In the genomic region with DNA sequence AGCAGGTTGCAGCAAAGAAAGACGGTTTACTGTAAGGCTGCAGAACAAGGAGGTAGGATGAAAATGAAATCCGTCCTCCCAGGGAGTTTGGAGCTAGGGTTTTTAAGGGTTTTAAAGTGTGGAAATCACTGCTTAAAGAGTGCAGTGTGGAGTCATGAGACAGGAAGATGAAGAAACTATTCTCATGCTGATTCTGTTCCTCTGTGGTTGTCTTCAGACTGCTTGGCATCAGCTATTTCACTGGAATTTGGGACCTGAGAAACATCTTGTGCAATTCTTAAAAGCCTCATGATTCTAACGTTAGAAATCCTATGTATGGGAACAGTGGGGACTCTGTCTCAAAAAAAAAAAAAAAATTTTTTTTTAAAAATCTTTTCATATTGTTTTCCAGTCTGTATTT, we compare ENCODE assay signal across 10 cellular contexts. TPM values are rescaled to one million over a fixed set of nuclear protein-coding genes. Genes with fewer than 3 reads are reported as not detected.
DNase-seq lines count a peak whose midpoint lies in the region; ATAC-seq and TF ChIP-seq lines count a peak whose summit lies in the region.
"Had no signal": no experiment of that assay in that cellular context is flagged by ENCODE, and none has a peak within 500 bp of the region (broad histone marks: within the 10 kb centered on the region; RNA-seq: fewer than 3 reads in every experiment).

No MANE protein-coding gene starts in this region.

- H3K36me3 ChIP-seq in mammary epithelial cell (ENCODE audit: insufficient read depth, low read length), result peaks cover 2% of the 10 kb centered on the region
- H3K36me3 ChIP-seq in uterus, result no peaks in the 10 kb centered on the region

- H4K20me1 ChIP-seq in mammary epithelial cell (ENCODE audit: insufficient read depth, low read length), result no peaks in the 10 kb centered on the region

- DNase-seq in MCF 10A (ENCODE audit: unreplicated experiment) (peak; percentile 60), mammary epithelial cell (no peak), chondrocyte (ENCODE audit: low spot score) (no peak), midbrain (lab: John Stamatoyannopoulos, UW) (peak; percentile 33), uterus (no peak), GDM1 (lab: John Stamatoyannopoulos, UW) (no peak)
- no peak for DNase-seq in activated T-cell treated with anti-CD3 and anti-CD28 coated beads, Interleukin-2, amount 50 U/mL, for 24 hours
- DNase-seq: KG1, occipital lobe had no signal

- H3K9ac ChIP-seq in mammary epithelial cell (ENCODE audit: insufficient read depth, low read length), result no peak overlapping the region

- no peak for ATAC-seq in HG03457 (IDR thresholded peaks at IDR 0.05; ENCODE audit: unreplicated experiment)

- BruUV-seq in MCF 10A (replicated peaks; lab: Mats Ljungman, UMichigan) (no TSS peak), mammary epithelial cell (replicated peaks; lab: Mats Ljungman, UMichigan) (no TSS peak)

- no peak for TF ChIP-seq POLR2A in uterus (IDR thresholded peaks at IDR 0.05)

- H3K4me1 ChIP-seq in mammary epithelial cell (ENCODE audit: insufficient read depth, low read length) (peaks cover 8% of the 10 kb centered on the region), uterus (no peaks in the 10 kb centered on the region)

- POLR2A ChIA-PET in MCF 10A (lab: Yijun Ruan, JAX), result interaction anchor here (0.6 kb wide), 1 partner anchor 858 kb away, joined by 3 read pairs; no protein-coding TSS in a partner anchor

- CTCF ChIA-PET in MCF 10A (lab: Yijun Ruan, JAX) (interaction anchor here (0.7 kb wide), 1 partner anchor 243 kb away, joined by 3 read pairs; no protein-coding TSS in a partner anchor), mammary epithelial cell (lab: Charles Lee; ENCODE audit: low non-redundant PET) (no interaction called here)

- H3K27ac Mint-ChIP-seq in MCF 10A (ENCODE audit: low read depth, unreplicated experiment) (no peak overlapping the region), chondrocyte (ENCODE audit: unreplicated experiment) (peak overlapping the region; percentile 29)
- H3K27ac Mint-ChIP-seq in activated T-cell treated with anti-CD3 and anti-CD28 coated beads, Interleukin-2, amount 50 U/mL, for 24 hours, result no peak overlapping the region

- peaks cover 13% of the 10 kb centered on the region for H3K36me3 Mint-ChIP-seq in MCF 10A (ENCODE audit: insufficient read depth, unreplicated experiment)
- no peaks in the 10 kb centered on the region for H3K36me3 Mint-ChIP-seq in chondrocyte (ENCODE audit: low read depth)
- peaks cover 83% of the 10 kb centered on the region for H3K36me3 Mint-ChIP-seq in activated T-cell treated with anti-CD3 and anti-CD28 coated beads, Interleukin-2, amount 50 U/mL, for 24 hours (ENCODE audit: low read depth)

- no peak overlapping the region for H3K4me3 ChIP-seq in mammary epithelial cell (replicated peaks in 1 of 3; ENCODE audit: insufficient read depth in 1 of 3, low read depth in 2 of 3, low read length in 3 of 3)
- H3K4me3 ChIP-seq in uterus, result no peak overlapping the region

- no peaks in the 10 kb centered on the region for H3K27me3 Mint-ChIP-seq in MCF 10A (ENCODE audit: insufficient read depth, unreplicated experiment)
- H3K27me3 Mint-ChIP-seq in chondrocyte (ENCODE audit: low read depth), result no peaks in the 10 kb centered on the region
- no peaks in the 10 kb centered on the region for H3K27me3 Mint-ChIP-seq in activated T-cell treated with anti-CD3 and anti-CD28 coated beads, Interleukin-2, amount 50 U/mL, for 24 hours

- 34% methylated on average over 3 of the region's 3 CpGs for WGBS in mammary epithelial cell (ENCODE audit: low coverage, missing lambda C conversion rate)

- H3K9me3 Mint-ChIP-seq in MCF 10A (ENCODE audit: unreplicated experiment), result no peaks in the 10 kb centered on the region
- H3K9me3 Mint-ChIP-seq in chondrocyte (ENCODE audit: low read depth), result no peaks in the 10 kb centered on the region
- H3K9me3 Mint-ChIP-seq in activated T-cell treated with anti-CD3 and anti-CD28 coated beads, Interleukin-2, amount 50 U/mL, for 24 hours, result peaks cover 6% of the 10 kb centered on the region

- intact Hi-C loops in MCF 10A (cut with micrococcal nuclease) (no loop called here), mammary epithelial cell (cut with micrococcal nuclease) (no loop called here), uterus (cut with DNase I; ENCODE audit: low total_unique reads) (no loop called here)

- H3K79me2 ChIP-seq in mammary epithelial cell (ENCODE audit: insufficient read depth, low read length), result no peaks in the 10 kb centered on the region

- no peak overlapping the region for H2AFZ ChIP-seq in mammary epithelial cell (ENCODE audit: low read depth, low read length)

- in situ Hi-C loops in mammary epithelial cell (cut with MboI; ENCODE audit: low sequenced_read_pairs in 2 of 2), result no loop called here

- dilution Hi-C loops in mammary epithelial cell (cut with HindIII; ENCODE audit: low sequenced_read_pairs), result no loop called here

- H3K27ac ChIP-seq in mammary epithelial cell (ENCODE audit: insufficient read depth, low read depth, low read length) (no peak overlapping the region), uterus (peak overlapping the region; percentile 36 to 54)

- no peak overlapping the region for H3K4me3 Mint-ChIP-seq in MCF 10A (ENCODE audit: unreplicated experiment)
- no peak overlapping the region for H3K4me3 Mint-ChIP-seq in chondrocyte (ENCODE audit: unreplicated experiment)
- no peak overlapping the region for H3K4me3 Mint-ChIP-seq in activated T-cell treated with anti-CD3 and anti-CD28 coated beads, Interleukin-2, amount 50 U/mL, for 24 hours

- no peak for TF ChIP-seq CTCF in MCF 10A (IDR thresholded peaks at IDR 0.05; ENCODE audit: unreplicated experiment)
- TF ChIP-seq CTCF in mammary epithelial cell (conservative IDR thresholded peaks at IDR 0.05 in 1 of 2, IDR thresholded peaks at IDR 0.05 in 1 of 2; ENCODE audit: extremely low read depth in 1 of 2, insufficient read depth in 1 of 2, low read depth in 1 of 2, low read length in 2 of 2), result no peak
- no peak for TF ChIP-seq CTCF in chondrocyte (IDR thresholded peaks at IDR 0.05)
- no peak for TF ChIP-seq CTCF in uterus (IDR thresholded peaks at IDR 0.05)

- no peak overlapping the region for H3K4me2 ChIP-seq in mammary epithelial cell (ENCODE audit: insufficient read depth, low read depth, low read length)

- H3K9me3 ChIP-seq in mammary epithelial cell (replicated peaks; ENCODE audit: insufficient read depth, low read length) (no peaks in the 10 kb centered on the region), uterus (no peaks in the 10 kb centered on the region)

- H3K4me1 Mint-ChIP-seq in MCF 10A (ENCODE audit: insufficient read depth, unreplicated experiment) (peaks cover 6% of the 10 kb centered on the region), chondrocyte (ENCODE audit: low read depth) (peaks cover 11% of the 10 kb centered on the region)
- peaks cover 57% of the 10 kb centered on the region for H3K4me1 Mint-ChIP-seq in activated T-cell treated with anti-CD3 and anti-CD28 coated beads, Interleukin-2, amount 50 U/mL, for 24 hours (ENCODE audit: low read depth)

- H3K27me3 ChIP-seq in mammary epithelial cell (ENCODE audit: insufficient read depth, low read length) (no peaks in the 10 kb centered on the region), uterus (no peaks in the 10 kb centered on the region)

RNA-seq across cellular contexts. Expression of a gene that starts 11.4 kb away (rescaled TPM):
- total RNA-seq in MCF 10A (2022) (5.8 and 7.7 TPM in 2 replicates), mammary epithelial cell (10 to 100 TPM in 1 of 2 donors, 1 to 10 TPM in 1; 7.2 to 12.3 TPM), chondrocyte (7.9 to 9.1 TPM (median 7.9 TPM) in 3 replicates), uterus (10 to 100 TPM in 3 of 4 donors, 1 to 10 TPM in 1; 9.4 to 39.0 (median 17.0) TPM)
- 3.8 TPM for polyA plus RNA-seq in mammary epithelial cell
- polyA minus RNA-seq in mammary epithelial cell, result 41.1 TPM

Comparison
In these comparisons a context has a peak if more than half of its experiments do, and no peak if none do; other contexts are left out.
1. DNase-seq: peak in MCF 10A (single experiment) and midbrain (single experiment); none in mammary epithelial cell (single experiment), chondrocyte (single experiment), uterus (0 of 2), GDM1 (single experiment) and activated T-cell treated with anti-CD3 and anti-CD28 coated beads, Interleukin-2, amount 50 U/mL, for 24 hours (single experiment).